In the genomic region with DNA sequence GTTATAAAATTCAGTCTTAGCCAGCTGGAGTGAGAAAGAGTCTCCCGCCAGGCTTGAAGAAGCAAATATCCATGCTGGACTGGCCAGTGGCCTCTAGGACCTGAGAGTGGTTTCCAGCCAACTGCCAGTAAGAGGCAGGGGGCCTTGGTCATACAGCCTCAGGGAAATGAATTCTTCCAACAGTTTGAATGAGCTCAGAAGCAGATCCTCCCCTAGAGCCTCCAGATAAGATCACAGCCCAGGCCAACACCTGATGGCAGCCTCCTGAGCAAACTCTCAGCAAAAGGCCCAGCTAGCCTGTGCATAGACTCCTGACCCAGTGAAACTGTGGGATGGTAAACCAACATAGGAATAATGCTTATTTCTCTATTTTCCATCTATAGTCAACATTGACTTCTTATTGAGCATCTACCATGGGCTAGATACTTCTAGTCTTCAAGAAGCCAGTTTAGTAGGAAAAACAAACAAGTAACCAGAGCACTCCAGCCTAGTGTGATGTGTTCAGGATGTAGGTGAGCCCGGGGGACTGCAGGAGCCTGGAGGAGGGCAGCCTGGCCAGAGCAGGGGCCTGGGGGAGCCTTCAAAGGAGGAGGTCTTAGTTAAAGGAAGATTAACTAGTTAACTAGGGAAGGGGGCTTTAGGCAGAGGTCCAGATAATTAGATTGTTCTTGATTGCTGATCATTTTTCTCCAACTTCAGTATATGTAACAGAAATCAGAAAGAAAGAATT, we compare ENCODE assay signal across 20 cellular contexts.
DNase-seq lines count a peak whose midpoint lies in the region; ATAC-seq and TF ChIP-seq lines count a peak whose summit lies in the region.
"Had no signal": no experiment of that assay in that cellular context is flagged by ENCODE, and none has a peak within 500 bp of the region (broad histone marks: within the 10 kb centered on the region; RNA-seq: fewer than 3 reads in every experiment).

No MANE protein-coding gene starts in this region.

- H3K27me3 ChIP-seq in A673 (replicated peaks; ENCODE audit: insufficient read depth, low read depth, low read length, poor library complexity), result no peaks in the 10 kb centered on the region
- H3K27me3 ChIP-seq in DOHH2 (ENCODE audit: control insufficient read depth, low read length), result no peaks in the 10 kb centered on the region
- H3K27me3 ChIP-seq: gastrocnemius medialis had no signal

- peaks cover 4% of the 10 kb centered on the region; the same call in 1 of the 2 replicates for H3F3A ChIP-seq in DOHH2 (ENCODE audit: control insufficient read depth, insufficient read depth)

- H4K20me1 ChIP-seq in DOHH2 (ENCODE audit: control insufficient read depth, insufficient read depth, low read depth, low read length), result no peaks in the 10 kb centered on the region

- DNase-seq in A673 (ENCODE audit: low spot score) (no peak), T-helper 17 cell (no peak), islet precursor cell (peak; percentile 85), retina (no peak), GM13977 (ENCODE audit: low spot score) (no peak), HCEC 1CT (no peak)
- DNase-seq: activated CD4-positive, CD25-positive, alpha-beta regulatory T cell treated with anti-CD3 and anti-CD28 coated beads, Interleukin-2, amount 50 U/mL, for 72 hours; activated CD8-positive, alpha-beta memory T cell treated with anti-CD3 and anti-CD28 coated beads, Interleukin-2, amount 50 U/mL, for 48 hours; Calu3; erythroblast; gastrocnemius medialis; Kasumi-1; midbrain; NCI-H1105; NCI-H526 treated with DMSO at 0.1 percent for 48 hours; PC-9; stimulated activated naive CD4-positive, alpha-beta T cell treated with Interleukin-2 at 50 U/mL for 16 hours had no signal

- POLR2A ChIA-PET in A673 (lab: Charles Lee; ENCODE audit: low non-redundant PET), result no interaction called here

- no TSS peak for BruUV-seq in A673 (replicated peaks; lab: Mats Ljungman, UMichigan)

- ATAC-seq in T-helper 17 cell, result no peak
- no peak for ATAC-seq in GM18519 (IDR thresholded peaks at IDR 0.05; ENCODE audit: low FRiP score, unreplicated experiment)
- ATAC-seq: activated naive CD4-positive, alpha-beta T cell treated with anti-CD3 and anti-CD28 coated beads, Interleukin-2, amount 50 U/mL, for 72 hours; gastrocnemius medialis had no signal

- no peaks in the 10 kb centered on the region for H3K27me3 Mint-ChIP-seq in T-helper 17 cell

- H3K4me2 ChIP-seq in DOHH2 (ENCODE audit: low read length), result peak overlapping the region; percentile 75
- H3K4me2 ChIP-seq: PC-9 had no signal

- peak overlapping the region; percentile 92 for H3K27ac Mint-ChIP-seq in T-helper 17 cell

- peaks cover 33% of the 10 kb centered on the region for H3K4me1 Mint-ChIP-seq in T-helper 17 cell

- intact Hi-C loops in A673 (cut with micrococcal nuclease; ENCODE audit: unreplicated experiment), result no loop called here

- no peaks in the 10 kb centered on the region for H3K36me3 Mint-ChIP-seq in T-helper 17 cell (ENCODE audit: low read depth)

- peak overlapping the region; percentile 57 for H3K4me3 Mint-ChIP-seq in T-helper 17 cell

- H3K4me3 ChIP-seq in A673 (ENCODE audit: low read depth, low read length, poor library complexity, severe bottlenecking) (no peak overlapping the region), DOHH2 (ENCODE audit: low read length) (peak overlapping the region; percentile 54)
- H3K4me3 ChIP-seq: gastrocnemius medialis, PC-9 had no signal

- H3K9me3 ChIP-seq in A673 (ENCODE audit: low read depth, low read length, poor library complexity, severe bottlenecking), result peaks cover 6% of the 10 kb centered on the region
- peaks cover 8% of the 10 kb centered on the region; the same call in 1 of the 2 replicates for H3K9me3 ChIP-seq in DOHH2 (ENCODE audit: control insufficient read depth, insufficient read depth, low read length)
- H3K9me3 ChIP-seq in T-helper 17 cell (ENCODE audit: control insufficient read depth, low read length, poor library complexity, severe bottlenecking), result no peaks in the 10 kb centered on the region
- H3K9me3 ChIP-seq: gastrocnemius medialis had no signal

- CTCF ChIA-PET in A673 (lab: Charles Lee), result interaction anchor here (0.6 kb wide), 1 partner anchor 129 kb away, joined by 5 read pairs; no protein-coding TSS in a partner anchor

- in situ Hi-C loops in GM13977 (cut with MboI; ENCODE audit: low pct_unique_long_range_greater_than_20kb, low sequenced_read_pairs, unreplicated experiment), result loop anchor here (10.0 kb wide), 1 partner anchor 74 kb away; no protein-coding TSS in a partner anchor

- H3K36me3 ChIP-seq in A673 (ENCODE audit: insufficient read depth, low read length, poor library complexity, severe bottlenecking) (no peaks in the 10 kb centered on the region), DOHH2 (ENCODE audit: control insufficient read depth, low read length) (no peaks in the 10 kb centered on the region)
- H3K36me3 ChIP-seq: gastrocnemius medialis had no signal

- no peaks in the 10 kb centered on the region for H3K9me2 ChIP-seq in DOHH2 (replicated peaks; ENCODE audit: control insufficient read depth, low read length)

- H3K27ac ChIP-seq in A673 (ENCODE audit: low read depth, low read length, poor library complexity, severe bottlenecking) (peak overlapping the region; percentile 94), DOHH2 (ENCODE audit: low read depth, low read length) (peak overlapping the region; percentile 60)
- H3K27ac ChIP-seq: gastrocnemius medialis, PC-9 had no signal

- no peaks in the 10 kb centered on the region for H3K79me2 ChIP-seq in DOHH2 (ENCODE audit: control insufficient read depth, low read length)

- no peak for TF ChIP-seq CTCF in A673 (conservative IDR thresholded peaks at IDR 0.05; ENCODE audit: low read depth, low read length)
- TF ChIP-seq CTCF in DOHH2 (IDR thresholded peaks at IDR 0.05; ENCODE audit: low read depth, low read length, poor library complexity, severe bottlenecking), result no peak
- TF ChIP-seq CTCF in GM13977 (IDR thresholded peaks at IDR 0.05; ENCODE audit: extremely low read depth, insufficient read depth, missing control alignments), result no peak

- peaks cover 46% of the 10 kb centered on the region for H3K4me1 ChIP-seq in A673 (ENCODE audit: insufficient read depth, low read length, poor library complexity, severe bottlenecking)
- H3K4me1 ChIP-seq in DOHH2 (ENCODE audit: control insufficient read depth, low read length), result peaks cover 45% of the 10 kb centered on the region
- H3K4me1 ChIP-seq: gastrocnemius medialis had no signal
